ENCODE assay signal across 29 cellular contexts in the genomic region with DNA sequence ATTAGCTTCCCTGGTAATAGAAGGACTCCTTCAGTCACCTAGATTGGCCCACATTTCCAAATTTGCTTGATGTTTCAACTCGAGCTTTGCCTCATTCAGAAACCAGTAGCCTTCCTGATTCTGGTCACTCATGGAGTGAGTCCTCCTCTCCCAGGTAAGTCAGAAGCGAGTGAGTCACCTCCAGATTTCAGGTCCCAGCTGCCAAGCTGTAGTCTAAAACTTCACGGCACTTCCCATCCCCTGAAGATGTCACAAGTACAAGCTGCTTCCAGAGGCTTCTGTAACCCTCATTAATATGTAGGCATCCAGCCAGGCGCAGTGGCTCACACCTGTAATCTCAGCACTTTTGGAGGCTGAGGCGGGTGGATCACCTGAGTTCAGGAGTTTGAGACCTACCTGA. TPM values are rescaled to one million over a fixed set of nuclear protein-coding genes. Genes with fewer than 3 reads are reported as not detected.
"Had no signal": no experiment of that assay in that cellular context is flagged by ENCODE, and none has a peak within 500 bp of the region (broad histone marks: within the 10 kb centered on the region; RNA-seq: fewer than 3 reads in every experiment).

No MANE protein-coding gene starts in this region.

- DNase-seq: cortex of kidney; effector memory CD8-positive, alpha-beta T cell; foreskin melanocyte; glutamatergic neuron; heart right ventricle; hippocampal formation; kidney glomerular epithelial cell; left ventricle myocardium superior; lower lobe of right lung; mucosa of descending colon; naive B cell; nucleus accumbens; stimulated activated CD4-positive, alpha-beta T cell treated with anti-CD3 and anti-CD28 coated beads, Interleukin-12 subunit alpha, Interleukin-12 subunit beta, amount 100 ng/mL, for 4 hours; stimulated activated CD4-positive, alpha-beta T cell treated with anti-CD3 and anti-CD28 coated beads, Interleukin-1b, Interleukin-23, amount 100 ng/mL, for 48 hours; stimulated activated CD4-positive, alpha-beta T cell treated with anti-CD3 and anti-CD28 coated beads, Interleukin-4, amount 100 ng/mL, for 1 hour; stimulated activated CD8-positive, alpha-beta memory T cell treated with anti-CD3 and anti-CD28 coated beads, Interleukin-4, amount 100 ng/mL, for 48 hours; stimulated activated naive CD4-positive, alpha-beta T cell treated with Interleukin-2 at 50 U/mL for 16 hours; stomach; thyroid gland; trophoblast cell had no signal

- ATAC-seq: effector memory CD8-positive, alpha-beta T cell; heart right ventricle; left ventricle myocardium superior; lower lobe of right lung; mucosa of descending colon; sciatic nerve had no signal

- H3K27ac Mint-ChIP-seq: effector memory CD8-positive, alpha-beta T cell; memory B cell; naive B cell had no signal

- H3K9me3 ChIP-seq: prostate gland, thyroid gland, vagina had no signal

- H3K36me3 ChIP-seq: esophagus muscularis mucosa, heart right ventricle, lower lobe of right lung, prostate gland, right atrium auricular region, stomach, thyroid gland, vagina had no signal

- H3K9me3 Mint-ChIP-seq: effector memory CD8-positive, alpha-beta T cell had no signal

- H3K4me1 Mint-ChIP-seq: memory B cell, naive B cell had no signal

- H3K4me1 ChIP-seq: esophagus muscularis mucosa, heart right ventricle, lower lobe of right lung, prostate gland, right atrium auricular region, stomach, vagina had no signal

- H3K4me3 ChIP-seq: esophagus muscularis mucosa, heart right ventricle, lower lobe of right lung, mucosa of descending colon, prostate gland, right atrium auricular region, smooth muscle cell, stomach, thyroid gland, vagina had no signal

- H3K27me3 ChIP-seq: right atrium auricular region, stomach, thyroid gland, vagina had no signal

- H3K36me3 Mint-ChIP-seq: memory B cell had no signal

- H3K4me3 Mint-ChIP-seq: effector memory CD8-positive, alpha-beta T cell; memory B cell; naive B cell; nephron had no signal

RNA-seq across cellular contexts. Expression of a gene that starts 23.5 kb away (rescaled TPM):
- total RNA-seq: dermis microvascular lymphatic vessel endothelial cell, left ventricle myocardium superior had no signal
